In the genomic region with DNA sequence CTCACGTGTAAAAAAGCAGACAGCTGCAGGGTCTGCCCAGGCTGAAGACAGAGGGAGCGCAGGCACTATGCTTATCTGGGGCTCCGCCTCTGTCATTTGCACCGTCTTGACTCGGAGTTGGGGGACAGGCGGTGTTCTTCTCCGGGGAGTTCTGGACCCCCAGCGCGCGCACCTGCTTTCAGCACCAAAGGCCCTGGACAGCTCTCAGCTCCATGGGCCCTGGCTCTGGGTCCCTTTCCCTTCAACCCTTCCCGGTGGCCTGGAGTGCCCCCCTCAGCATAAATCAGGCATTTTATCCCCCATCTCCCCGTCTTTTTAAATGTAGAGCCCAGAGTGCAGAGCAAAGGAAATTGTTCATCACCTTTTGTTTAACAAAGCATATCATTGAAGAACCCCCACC, we compare ENCODE assay signal across 1 cellular context.
A peak's percentile ranks its signal among the peaks of the same experiment; 100 is the strongest.
TF ChIP-seq lines count a peak whose summit lies in the region.

No MANE protein-coding gene starts in this region.

TF ChIP-seq in H1, 55 proteins besides CTCF, POLR2A, EP300 and RAD21 (continued from another document):
- TF ChIP-seq HDAC6 (IDR thresholded peaks at IDR 0.05; ENCODE audit: low read depth, low read length) (no peak), RXRA (IDR thresholded peaks at IDR 0.05; ENCODE audit: insufficient read depth, low read depth, low read length) (no peak), EGR1 (IDR thresholded peaks at IDR 0.05; ENCODE audit: borderline replicate concordance, low read depth, low read length) (no peak), FOSL1 (IDR thresholded peaks at IDR 0.05; ENCODE audit: insufficient read depth, low read depth, low read length) (no peak), CHD2 (IDR thresholded peaks at IDR 0.05; ENCODE audit: low read length) (0 out of 2 replicates have a peak, but pooled peaks have one; percentile 18), SUZ12 (IDR thresholded peaks at IDR 0.05; ENCODE audit: low read length) (no peak), CTBP2 (IDR thresholded peaks at IDR 0.05; ENCODE audit: borderline replicate concordance, insufficient read depth, insufficient read length, low read length) (no peak), TAF7 (optimal IDR thresholded peaks at IDR 0.05; ENCODE audit: borderline replicate concordance, low read depth, low read length) (no peak), MAFK (IDR thresholded peaks at IDR 0.05; ENCODE audit: low read depth, low read length) (no peak), JUND (IDR thresholded peaks at IDR 0.05; ENCODE audit: low read length) (no peak), HDAC2 (IDR thresholded peaks at IDR 0.05; ENCODE audit: borderline replicate concordance in 1 of 2, low read depth in 2 of 2, low read length in 2 of 2) (no peak; a peak in 1 of 4 replicates), CBX8 (IDR thresholded peaks at IDR 0.05; ENCODE audit: borderline replicate concordance, low read depth, low read length) (no peak), BACH1 (IDR thresholded peaks at IDR 0.05; ENCODE audit: low read length) (no peak), TAF1 (IDR thresholded peaks at IDR 0.05; ENCODE audit: low read depth, low read length) (no peak), TCF12 (IDR thresholded peaks at IDR 0.05; ENCODE audit: low read depth, low read length) (peak; percentile 98), CREB1 (IDR thresholded peaks at IDR 0.05) (no peak), YY1 (IDR thresholded peaks at IDR 0.05; ENCODE audit: low read depth, low read length) (0 out of 2 replicates have a peak, but pooled peaks have one; percentile 68), NANOG (IDR thresholded peaks at IDR 0.05; ENCODE audit: insufficient read depth, low read depth, low read length, poor library complexity, severe bottlenecking) (no peak), JUN (IDR thresholded peaks at IDR 0.05; ENCODE audit: low read depth, low read length) (no peak), ZNF274 (IDR thresholded peaks at IDR 0.05; ENCODE audit: borderline replicate concordance, extremely low read depth, low read length) (no peak), PHF8 (conservative IDR thresholded peaks at IDR 0.05; ENCODE audit: low read depth, low read length) (no peak), KDM5A (IDR thresholded peaks at IDR 0.05; ENCODE audit: low read length) (no peak), ASH2L (IDR thresholded peaks at IDR 0.05; ENCODE audit: low read length) (no peak), TEAD4 (IDR thresholded peaks at IDR 0.05; ENCODE audit: low read depth, low read length) (no peak), BRCA1 (IDR thresholded peaks at IDR 0.05; ENCODE audit: low read depth, low read length) (no peak), SRF (IDR thresholded peaks at IDR 0.05; ENCODE audit: low read depth, low read length) (no peak), SIN3A (conservative IDR thresholded peaks at IDR 0.05 in 1 of 2, IDR thresholded peaks at IDR 0.05 in 1 of 2; ENCODE audit: low read depth in 1 of 2, low read length in 2 of 2) (peak; percentile 93 to 95), SP2 (IDR thresholded peaks at IDR 0.05; ENCODE audit: low read length) (no peak), GABPA (IDR thresholded peaks at IDR 0.05; ENCODE audit: borderline replicate concordance, insufficient read depth, low read length) (0 out of 2 replicates have a peak, but pooled peaks have one; percentile 56), SIX5 (IDR thresholded peaks at IDR 0.05; ENCODE audit: low read depth, low read length) (no peak), RFX5 (IDR thresholded peaks at IDR 0.05; ENCODE audit: borderline replicate concordance, low read depth, low read length) (no peak), GTF2F1 (IDR thresholded peaks at IDR 0.05; ENCODE audit: borderline replicate concordance, low read depth, low read length) (no peak), CEBPB (IDR thresholded peaks at IDR 0.05; ENCODE audit: low read depth, low read length) (no peak), SAP30 (IDR thresholded peaks at IDR 0.05; ENCODE audit: insufficient read depth, insufficient replicate concordance, low read length) (peak; percentile 72), KDM1A (IDR thresholded peaks at IDR 0.05; ENCODE audit: borderline replicate concordance, low read length) (no peak), CBX5 (IDR thresholded peaks at IDR 0.05; ENCODE audit: low read depth, low read length) (no peak)
- TF ChIP-seq, protein P1, sequence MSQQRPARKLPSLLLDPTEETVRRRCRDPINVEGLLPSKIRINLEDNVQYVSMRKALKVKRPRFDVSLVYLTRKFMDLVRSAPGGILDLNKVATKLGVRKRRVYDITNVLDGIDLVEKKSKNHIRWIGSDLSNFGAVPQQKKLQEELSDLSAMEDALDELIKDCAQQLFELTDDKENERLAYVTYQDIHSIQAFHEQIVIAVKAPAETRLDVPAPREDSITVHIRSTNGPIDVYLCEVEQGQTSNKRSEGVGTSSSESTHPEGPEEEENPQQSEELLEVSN (IDR thresholded peaks at IDR 0.05) = no peak
- TF ChIP-seq, protein P2, sequence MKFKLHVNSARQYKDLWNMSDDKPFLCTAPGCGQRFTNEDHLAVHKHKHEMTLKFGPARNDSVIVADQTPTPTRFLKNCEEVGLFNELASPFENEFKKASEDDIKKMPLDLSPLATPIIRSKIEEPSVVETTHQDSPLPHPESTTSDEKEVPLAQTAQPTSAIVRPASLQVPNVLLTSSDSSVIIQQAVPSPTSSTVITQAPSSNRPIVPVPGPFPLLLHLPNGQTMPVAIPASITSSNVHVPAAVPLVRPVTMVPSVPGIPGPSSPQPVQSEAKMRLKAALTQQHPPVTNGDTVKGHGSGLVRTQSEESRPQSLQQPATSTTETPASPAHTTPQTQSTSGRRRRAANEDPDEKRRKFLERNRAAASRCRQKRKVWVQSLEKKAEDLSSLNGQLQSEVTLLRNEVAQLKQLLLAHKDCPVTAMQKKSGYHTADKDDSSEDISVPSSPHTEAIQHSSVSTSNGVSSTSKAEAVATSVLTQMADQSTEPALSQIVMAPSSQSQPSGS (IDR thresholded peaks at IDR 0.05; ENCODE audit: low read length) = no peak
- TF ChIP-seq, protein P3, sequence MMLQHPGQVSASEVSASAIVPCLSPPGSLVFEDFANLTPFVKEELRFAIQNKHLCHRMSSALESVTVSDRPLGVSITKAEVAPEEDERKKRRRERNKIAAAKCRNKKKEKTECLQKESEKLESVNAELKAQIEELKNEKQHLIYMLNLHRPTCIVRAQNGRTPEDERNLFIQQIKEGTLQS (IDR thresholded peaks at IDR 0.05; ENCODE audit: insufficient read depth, low read depth, low read length) = no peak
- TF ChIP-seq, protein P4, sequence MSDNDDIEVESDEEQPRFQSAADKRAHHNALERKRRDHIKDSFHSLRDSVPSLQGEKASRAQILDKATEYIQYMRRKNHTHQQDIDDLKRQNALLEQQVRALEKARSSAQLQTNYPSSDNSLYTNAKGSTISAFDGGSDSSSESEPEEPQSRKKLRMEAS (IDR thresholded peaks at IDR 0.05) = no peak
